In genomic region chr20:63642518-63643247, GRCh38 we compare ENCODE assay signal across 8 cellular contexts. TPM values are rescaled to one million over a fixed set of nuclear protein-coding genes. Genes with fewer than 3 reads are reported as not detected.
DNase-seq lines count a peak whose midpoint lies in the region; ATAC-seq and TF ChIP-seq lines count a peak whose summit lies in the region.

No MANE protein-coding gene starts in this region.

- H3K27me3 ChIP-seq in suprapubic skin: no peaks in the 10 kb centered on the region

- peak overlapping the region; percentile 55 for H3K4me3 Mint-ChIP-seq in activated CD4-positive, alpha-beta T cell treated with anti-CD3 and anti-CD28 coated beads, Interleukin-2, amount 10 ng/mL, durations not matched to agents 7 days and 5 days
- peak overlapping the region; percentile 70 for H3K4me3 Mint-ChIP-seq in activated B cell treated with CpG ODN at 0.5 μM for 24 hours

- no peaks in the 10 kb centered on the region for H3K9me3 ChIP-seq in suprapubic skin

- DNase-seq in activated CD4-positive, alpha-beta T cell treated with anti-CD3 and anti-CD28 coated beads, Interleukin-2, amount 10 ng/mL, durations not matched to agents 7 days and 5 days: no peak
- DNase-seq in activated CD4-positive, alpha-beta T cell treated with anti-CD3 and anti-CD28 coated beads, Interleukin-2, amount 50 U/mL, for 4 hours: no peak
- DNase-seq in activated B cell treated with CpG ODN at 0.5 μM for 24 hours: no peak
- peak; percentile 56 for DNase-seq in iPS-NIHi7 (ENCODE audit: extremely low spot score)
- no peak for DNase-seq in suprapubic skin (ENCODE audit: low spot score in 2 of 2)
- DNase-seq in KG1 (lab: John Stamatoyannopoulos, UW): no peak

- TF ChIP-seq CTCF in activated B cell treated with CpG ODN at 0.5 μM for 24 hours (IDR thresholded peaks at IDR 0.05): no peak
- TF ChIP-seq CTCF in suprapubic skin (IDR thresholded peaks at IDR 0.05): no peak

- peaks cover 18% of the 10 kb centered on the region for H3K4me1 Mint-ChIP-seq in activated CD4-positive, alpha-beta T cell treated with anti-CD3 and anti-CD28 coated beads, Interleukin-2, amount 10 ng/mL, durations not matched to agents 7 days and 5 days
- H3K4me1 Mint-ChIP-seq in activated B cell treated with CpG ODN at 0.5 μM for 24 hours: peaks cover 28% of the 10 kb centered on the region

- H3K27ac ChIP-seq in suprapubic skin: peak overlapping the region; percentile 60

- peaks cover 14% of the 10 kb centered on the region for H3K36me3 Mint-ChIP-seq in activated CD4-positive, alpha-beta T cell treated with anti-CD3 and anti-CD28 coated beads, Interleukin-2, amount 10 ng/mL, durations not matched to agents 7 days and 5 days (ENCODE audit: low read depth)
- peaks cover 2% of the 10 kb centered on the region for H3K36me3 Mint-ChIP-seq in activated B cell treated with CpG ODN at 0.5 μM for 24 hours (ENCODE audit: low read depth)

- no peak for TF ChIP-seq POLR2A in suprapubic skin (IDR thresholded peaks at IDR 0.05)

- H3K4me3 ChIP-seq in suprapubic skin: peak overlapping the region; percentile 60

- no peak for ATAC-seq in activated B cell treated with CpG ODN at 0.5 μM for 24 hours (ENCODE audit: low read depth)
- no peak for ATAC-seq in HG03025 (IDR thresholded peaks at IDR 0.05; ENCODE audit: low FRiP score, unreplicated experiment)
- no peak for ATAC-seq in GM18870 (IDR thresholded peaks at IDR 0.05; ENCODE audit: unreplicated experiment)

- no peak for TF ChIP-seq EP300 in suprapubic skin (IDR thresholded peaks at IDR 0.05)

- 74% methylated on average over 16 of the region's 31 CpGs for WGBS in suprapubic skin

- peaks cover 25% of the 10 kb centered on the region for H3K4me1 ChIP-seq in suprapubic skin

- intact Hi-C loops in activated B cell treated with CpG ODN at 0.5 μM for 24 hours (cut with micrococcal nuclease): loop anchor here (1.0 to 5.0 kb wide), 6 partner anchors 16 to 330 kb away; partner anchors contain the start of genes RTEL1 and UCKL1

- CTCF ChIA-PET in activated CD4-positive, alpha-beta T cell treated with anti-CD3 and anti-CD28 coated beads, Interleukin-2, amount 10 ng/mL, durations not matched to agents 7 days and 5 days (lab: Charles Lee): interaction anchor here (0.7 to 2.5 kb wide), 12 partner anchors 10 to 104 kb away, joined by 3 to 16 read pairs (median 5); partner anchors contain the start of genes GMEB2, HELZ2, LIME1 and PTK6
- CTCF ChIA-PET in activated B cell treated with CpG ODN at 0.5 μM for 24 hours (lab: Charles Lee): interaction anchor here (1.0 to 3.2 kb wide), 18 partner anchors 10 to 222 kb away, joined by 3 to 27 read pairs (median 4); partner anchors contain the start of genes ARFRP1, GMEB2, LIME1 and PTK6

- H3K9me3 Mint-ChIP-seq in activated CD4-positive, alpha-beta T cell treated with anti-CD3 and anti-CD28 coated beads, Interleukin-2, amount 10 ng/mL, durations not matched to agents 7 days and 5 days: no peaks in the 10 kb centered on the region
- peaks cover 2% of the 10 kb centered on the region for H3K9me3 Mint-ChIP-seq in activated B cell treated with CpG ODN at 0.5 μM for 24 hours

- peak overlapping the region; percentile 83 for H3K27ac Mint-ChIP-seq in activated CD4-positive, alpha-beta T cell treated with anti-CD3 and anti-CD28 coated beads, Interleukin-2, amount 10 ng/mL, durations not matched to agents 7 days and 5 days
- H3K27ac Mint-ChIP-seq in activated B cell treated with CpG ODN at 0.5 μM for 24 hours: peak overlapping the region; percentile 69

- POLR2A ChIA-PET in activated CD4-positive, alpha-beta T cell treated with anti-CD3 and anti-CD28 coated beads, Interleukin-2, amount 10 ng/mL, durations not matched to agents 7 days and 5 days (lab: Charles Lee): interaction anchor here (1.4 kb wide), 1 partner anchor 15 kb away, joined by 4 read pairs; no protein-coding TSS in a partner anchor
- POLR2A ChIA-PET in activated B cell treated with CpG ODN at 0.5 μM for 24 hours (lab: Charles Lee): interaction anchor here (1.1 to 6.6 kb wide), 14 partner anchors 9 to 314 kb away, joined by 3 to 161 read pairs (median 15); partner anchors contain the start of genes ARFRP1, GMEB2, HELZ2 and LIME1

- H3K36me3 ChIP-seq in suprapubic skin: peaks cover 3% of the 10 kb centered on the region

- H3K27me3 Mint-ChIP-seq in activated CD4-positive, alpha-beta T cell treated with anti-CD3 and anti-CD28 coated beads, Interleukin-2, amount 10 ng/mL, durations not matched to agents 7 days and 5 days: no peaks in the 10 kb centered on the region
- H3K27me3 Mint-ChIP-seq in activated B cell treated with CpG ODN at 0.5 μM for 24 hours: no peaks in the 10 kb centered on the region

RNA-seq across cellular contexts. Expression of gene STMN3, which starts 10.5 kb away (rescaled TPM):
- total RNA-seq in activated CD4-positive, alpha-beta T cell treated with anti-CD3 and anti-CD28 coated beads, Interleukin-2, amount 10 ng/mL, durations not matched to agents 7 days and 5 days: 10 to 100 TPM; 49.4 to 54.4 TPM
- total RNA-seq in activated B cell treated with CpG ODN at 0.5 μM for 24 hours (4.9 and 6.1 TPM in 2 replicates), suprapubic skin (10 to 100 TPM; 14.2 to 20.7 (median 17.0) TPM)

RNA-seq across cellular contexts. Expression of gene RTEL1, which starts 15.4 kb away (rescaled TPM):
- total RNA-seq in activated CD4-positive, alpha-beta T cell treated with anti-CD3 and anti-CD28 coated beads, Interleukin-2, amount 10 ng/mL, durations not matched to agents 7 days and 5 days: 10 to 100 TPM; 53.3 to 58.9 TPM
- total RNA-seq in activated B cell treated with CpG ODN at 0.5 μM for 24 hours (24.1 and 33.8 TPM in 2 replicates), suprapubic skin (10 to 100 TPM in 2 of 4 donors, 1 to 10 TPM in 2; 6.9 to 26.6 (median 13.9) TPM)

RNA-seq across cellular contexts. Expression of gene GMEB2, which starts 15.8 kb away (rescaled TPM):
- total RNA-seq in activated CD4-positive, alpha-beta T cell treated with anti-CD3 and anti-CD28 coated beads, Interleukin-2, amount 10 ng/mL, durations not matched to agents 7 days and 5 days: 10 to 100 TPM; 20.0 to 20.5 TPM
- total RNA-seq in activated B cell treated with CpG ODN at 0.5 μM for 24 hours: 16.9 and 17.4 TPM in 2 replicates
- total RNA-seq in suprapubic skin: 10 to 100 TPM; 15.5 to 18.5 (median 16.4) TPM

RNA-seq across cellular contexts. Expression of gene TNFRSF6B, which starts 53.8 kb away (rescaled TPM):
- total RNA-seq in activated CD4-positive, alpha-beta T cell treated with anti-CD3 and anti-CD28 coated beads, Interleukin-2, amount 10 ng/mL, durations not matched to agents 7 days and 5 days: 1 to 10 TPM in 1 of 2 experiments, not detected in 1; 1.0 TPM
- not detected in 2 replicates for total RNA-seq in activated B cell treated with CpG ODN at 0.5 μM for 24 hours
- 10 to 100 TPM in 2 of 4 donors, 1 to 10 TPM in 2; 2.1 to 16.1 (median 11.1) TPM for total RNA-seq in suprapubic skin
